Comparison of ENCODE assay signal across 8 cellular contexts in genomic region chr6:99520855-99521556, GRCh38. TPM values are rescaled to one million over a fixed set of nuclear protein-coding genes. Genes with fewer than 3 reads are reported as not detected.
A peak's percentile ranks its signal among the peaks of the same experiment; 100 is the strongest.
DNase-seq lines count a peak whose midpoint lies in the region; ATAC-seq and TF ChIP-seq lines count a peak whose summit lies in the region.

No MANE protein-coding gene starts in this region.

- H3K27ac ChIP-seq in mammary epithelial cell (ENCODE audit: insufficient read depth, low read depth, low read length) (peak overlapping the region; percentile 80), smooth muscle cell (ENCODE audit: low read depth) (peak overlapping the region; percentile 72)

- dilution Hi-C loops in mammary epithelial cell (cut with HindIII; ENCODE audit: low sequenced_read_pairs) = no loop called here

- 2% methylated on average over 42 of the region's 45 CpGs for WGBS in mammary epithelial cell (ENCODE audit: low coverage, missing lambda C conversion rate)
- WGBS in smooth muscle cell (ENCODE audit: low lambda C conversion rate) = under 1% methylated on average over 45 of the region's 45 CpGs

- no peaks in the 10 kb centered on the region for H3K9me3 ChIP-seq in mammary epithelial cell (replicated peaks; ENCODE audit: insufficient read depth, low read length)
- H3K9me3 ChIP-seq in smooth muscle cell (replicated peaks; ENCODE audit: low read depth) = no peaks in the 10 kb centered on the region

- H3K79me2 ChIP-seq in mammary epithelial cell (ENCODE audit: insufficient read depth, low read length) (peaks cover 19% of the 10 kb centered on the region), smooth muscle cell (ENCODE audit: low read depth) (peaks cover 7% of the 10 kb centered on the region)

- peaks cover 10% of the 10 kb centered on the region for H3F3A ChIP-seq in smooth muscle cell (ENCODE audit: low read depth)

- H3K4me1 ChIP-seq in mammary epithelial cell (ENCODE audit: insufficient read depth, low read length) (peaks cover 9% of the 10 kb centered on the region), smooth muscle cell (ENCODE audit: low read depth) (peaks cover 3% of the 10 kb centered on the region)

- H4K20me1 ChIP-seq in mammary epithelial cell (ENCODE audit: insufficient read depth, low read length) = no peaks in the 10 kb centered on the region
- no peaks in the 10 kb centered on the region for H4K20me1 ChIP-seq in smooth muscle cell (ENCODE audit: low read depth)

- H3K4me2 ChIP-seq in mammary epithelial cell (ENCODE audit: insufficient read depth, low read depth, low read length) (peak overlapping the region; percentile 67), smooth muscle cell (peak overlapping the region; percentile 82)

- TF ChIP-seq CTCF in WI38 (IDR thresholded peaks at IDR 0.05; ENCODE audit: low read depth, low read length) = peak; percentile 69
- peak; percentile 61 to 84 for TF ChIP-seq CTCF in mammary epithelial cell (conservative IDR thresholded peaks at IDR 0.05 in 1 of 2, IDR thresholded peaks at IDR 0.05 in 1 of 2; ENCODE audit: extremely low read depth in 1 of 2, insufficient read depth in 1 of 2, low read depth in 1 of 2, low read length in 2 of 2)
- TF ChIP-seq CTCF in smooth muscle cell (IDR thresholded peaks at IDR 0.05; ENCODE audit: borderline replicate concordance, insufficient read depth, poor library complexity, severe bottlenecking) = peak; percentile 54

- in situ Hi-C loops in mammary epithelial cell (cut with MboI; ENCODE audit: low sequenced_read_pairs in 2 of 2) = no loop called here

- DNase-seq in AG20443 (ENCODE audit: low spot score) = peak; percentile 94
- peak; percentile 74 for DNase-seq in NCI-H2196 treated with DMSO at 0.1 percent for 48 hours (lab: John Stamatoyannopoulos, UW; ENCODE audit: unreplicated experiment)
- DNase-seq in mammary epithelial cell = peak; percentile 78
- DNase-seq in iPS-NIHi7 (ENCODE audit: extremely low spot score) = peak; percentile 88
- DNase-seq in smooth muscle cell (lab: John Stamatoyannopoulos, UW; ENCODE audit: unreplicated experiment) = peak; percentile 48

- BruUV-seq in mammary epithelial cell (replicated peaks; lab: Mats Ljungman, UMichigan) = TSS peak; percentile 50

- peak overlapping the region; percentile 82 for H3K9ac ChIP-seq in mammary epithelial cell (ENCODE audit: insufficient read depth, low read length)
- H3K9ac ChIP-seq in smooth muscle cell (ENCODE audit: low read depth) = peak overlapping the region; percentile 63

- CTCF ChIA-PET in mammary epithelial cell (lab: Charles Lee; ENCODE audit: low non-redundant PET) = no interaction called here

- ATAC-seq in GM18909 (IDR thresholded peaks at IDR 0.05; ENCODE audit: poor library complexity, unreplicated experiment) (peak; percentile 90), HG03139 (IDR thresholded peaks at IDR 0.05; ENCODE audit: unreplicated experiment) (peak; percentile 91)

- H3K36me3 ChIP-seq in mammary epithelial cell (ENCODE audit: insufficient read depth, low read length) (peaks cover 2% of the 10 kb centered on the region), smooth muscle cell (ENCODE audit: low read depth) (no peaks in the 10 kb centered on the region)

- H3K27me3 ChIP-seq in mammary epithelial cell (ENCODE audit: insufficient read depth, low read length) = no peaks in the 10 kb centered on the region
- no peaks in the 10 kb centered on the region for H3K27me3 ChIP-seq in smooth muscle cell (ENCODE audit: low read depth)

- H3K4me3 ChIP-seq in WI38 (ENCODE audit: low read depth, low read length) = peak overlapping the region; percentile 95
- H3K4me3 ChIP-seq in mammary epithelial cell (replicated peaks in 1 of 3; ENCODE audit: insufficient read depth in 1 of 3, low read depth in 2 of 3, low read length in 3 of 3) = peak overlapping the region; percentile 81 to 94 (median 83)
- H3K4me3 ChIP-seq in smooth muscle cell = peak overlapping the region; percentile 63

- intact Hi-C loops in mammary epithelial cell (cut with micrococcal nuclease) = loop anchor here (5.0 kb wide), 2 partner anchors 46 to 301 kb away; partner anchors contain the start of gene CCNC

- peak overlapping the region; percentile 98 for H2AFZ ChIP-seq in mammary epithelial cell (ENCODE audit: low read depth, low read length)
- peak overlapping the region; percentile 90 for H2AFZ ChIP-seq in smooth muscle cell (ENCODE audit: low read depth)

RNA-seq across cellular contexts. Expression of gene USP45, which starts 5.8 kb away (rescaled TPM):
- total RNA-seq in mammary epithelial cell (10 to 100 TPM; 15.6 to 26.0 TPM), smooth muscle cell (17.1 and 25.1 TPM in 2 replicates)
- polyA plus RNA-seq in mammary epithelial cell (5.4 TPM), smooth muscle cell (4.7 and 6.5 TPM in 2 replicates)
- 21.7 TPM for polyA minus RNA-seq in mammary epithelial cell

RNA-seq across cellular contexts. Expression of gene CCNC, which starts 47.5 kb away (rescaled TPM):
- total RNA-seq in mammary epithelial cell = 100 to 1,000 TPM in 1 of 2 donors, 10 to 100 TPM in 1; 79.3 to 130 TPM
- polyA plus RNA-seq in mammary epithelial cell = 54.5 TPM
- 55.3 TPM for polyA minus RNA-seq in mammary epithelial cell
- 67.7 and 111 TPM in 2 replicates for total RNA-seq in smooth muscle cell
- polyA plus RNA-seq in smooth muscle cell = 53.8 and 57.8 TPM in 2 replicates

Comparison
In these comparisons a context has a peak if more than half of its experiments do, and no peak if none do; other contexts are left out.
1. Peak in every context shown above with its lines: DNase-seq, ATAC-seq, H3K4me3 ChIP-seq and H3K27ac ChIP-seq.